27 cellular contexts compared by ENCODE assay signal in genomic region chr20:13809855-13810254, GRCh38.
"Had no signal": no experiment of that assay in that cellular context is flagged by ENCODE, and none has a peak within 500 bp of the region (broad histone marks: within the 10 kb centered on the region; RNA-seq: fewer than 3 reads in every experiment).

No MANE protein-coding gene starts in this region.

- H3K27me3 ChIP-seq: brain microvascular endothelial cell, cardiac muscle cell had no signal

- DNase-seq: activated B cell treated with CpG ODN at 0.5 μM for 24 hours; activated CD4-positive, alpha-beta memory T cell treated with anti-CD3 and anti-CD28 coated beads for 36 hours; activated CD4-positive, alpha-beta T cell treated with anti-CD3 and anti-CD28 coated beads for 1 hour; activated CD4-positive, alpha-beta T cell treated with anti-CD3 and anti-CD28 coated beads, Interleukin-2, amount 10 ng/mL, durations not matched to agents 7 days and 5 days; activated CD8-positive, alpha-beta memory T cell treated with anti-CD3 and anti-CD28 coated beads for 24 hours; activated gamma-delta T cell; activated naive CD4-positive, alpha-beta T cell treated with anti-CD3 and anti-CD28 coated beads for 36 hours; activated T-cell treated with anti-CD3 and anti-CD28 coated beads, Interleukin-2, amount 50 U/mL, for 4 hours; brain microvascular endothelial cell; Kasumi-1; NCI-H1105 treated with DMSO at 0.1 percent for 48 hours; NCI-H1436 treated with DMSO at 0.1 percent for 48 hours; NCI-H1930; NCI-H2171 treated with DMSO at 0.1 percent for 48 hours; NCI-H226; NCI-H69; NK-92 treated with Interleukin-12 subunit alpha and Interleukin-12 subunit beta, amount 100 ng/mL, for 24 hours; OCI-M1; RPMI8226; T-cell; T-helper 2 cell; T1000 had no signal

- ATAC-seq: activated T-cell treated with anti-CD3 and anti-CD28 coated beads, Interleukin-2, amount 50 U/mL, for 4 hours; activated T-helper 17 cell treated with anti-CD3 and anti-CD28 coated beads, Interleukin-2, amount 50 U/mL, for 72 hours; Panc1; Right ventricle myocardium inferior; T-cell had no signal

- H3K4me3 ChIP-seq: cardiac muscle cell, SK-N-MC had no signal

- H3K27ac ChIP-seq: brain microvascular endothelial cell, cardiac muscle cell, SK-N-MC had no signal
